ENCODE assay signal across 12 cellular contexts in genomic region chr6:35710241-35710847, GRCh38. TPM values are rescaled to one million over a fixed set of nuclear protein-coding genes. Genes with fewer than 3 reads are reported as not detected.
A peak's percentile ranks its signal among the peaks of the same experiment; 100 is the strongest.
DNase-seq lines count a peak whose midpoint lies in the region; ATAC-seq, FAIRE-seq and TF ChIP-seq lines count a peak whose summit lies in the region.
"Had no signal": no experiment of that assay in that cellular context is flagged by ENCODE, and none has a peak within 500 bp of the region (broad histone marks: within the 10 kb centered on the region; RNA-seq: fewer than 3 reads in every experiment).

No MANE protein-coding gene starts in this region.

- H4K20me1 ChIP-seq in H1 (replicated peaks in 1 of 2; ENCODE audit: control insufficient read depth in 1 of 2, insufficient read depth in 2 of 2, low read length in 2 of 2): no peaks in the 10 kb centered on the region

- H2AK5ac ChIP-seq in H1 (ENCODE audit: low read depth, low read length): no peak overlapping the region

- H4K5ac ChIP-seq in H1 (ENCODE audit: insufficient read length, low read depth, low read length): no peak overlapping the region

- WGBS in H1 (ENCODE audit: extremely low coverage in 1 of 2, insufficient coverage in 1 of 2, insufficient read length in 1 of 2, insufficient replicate concordance in 2 of 2, low coverage in 1 of 2, low lambda C conversion rate in 2 of 2, missing lambda C conversion rate in 1 of 2), 2 experiments: 65% methylated on average over 4 of the region's 4 CpGs; no CpG with 5 or more reads in 1 of the 2 experiments
- WGBS in pancreas, 2 donors: 69 to 73% methylated on average over 4 of the region's 4 CpGs

- no peaks in the 10 kb centered on the region for H3K4me1 ChIP-seq in H1 (replicated peaks in 1 of 4; ENCODE audit: control insufficient read depth in 3 of 4, insufficient read depth in 4 of 4, low read length in 3 of 4)
- H3K4me1 ChIP-seq in pancreas: peaks cover 0 to 5% (median 0%) of the 10 kb centered on the region in 3 donors

- no peak overlapping the region for H3K4me3 ChIP-seq in H1 (ENCODE audit: extremely low read depth in 1 of 4, insufficient read depth in 2 of 4, low read depth in 3 of 4, low read length in 4 of 4)
- H3K4me3 ChIP-seq in pancreas: no peak overlapping the region

- H2BK20ac ChIP-seq in H1 (ENCODE audit: low read length): no peak overlapping the region

- H3K27ac ChIP-seq in H1 (ENCODE audit: low read depth, low read length): no peak overlapping the region
- H3K27ac ChIP-seq in pancreas: no peak overlapping the region

- no peak overlapping the region for H3K18ac ChIP-seq in H1 (ENCODE audit: extremely low read depth, low read length)

- no peak for TF ChIP-seq POLR2A in H1 (IDR thresholded peaks at IDR 0.05; ENCODE audit: control extremely low read depth in 1 of 2, low read depth in 2 of 2, low read length in 2 of 2)

- CTCF ChIA-PET in H1 (lab: Charles Lee; ENCODE audit: partially characterized antibody): interaction anchor here (0.9 to 1.4 kb wide), 2 partner anchors 26 to 141 kb away, joined by 3 to 9 read pairs; no protein-coding TSS in a partner anchor

- TF ChIP-seq CTCF in H1 (IDR thresholded peaks at IDR 0.05; ENCODE audit: control extremely low read depth in 1 of 3, insufficient read depth in 1 of 3, low read depth in 1 of 3, low read length in 3 of 3) (no peak), pancreas (IDR thresholded peaks at IDR 0.05) (no peak)

- H3K9me3 ChIP-seq in H1 (ENCODE audit: insufficient read depth in 2 of 2, low read depth in 1 of 2, low read length in 1 of 2): no peaks in the 10 kb centered on the region
- no peaks in the 10 kb centered on the region for H3K9me3 ChIP-seq in pancreas

- H3K56ac ChIP-seq in H1 (replicated peaks; ENCODE audit: insufficient read length, low read depth, low read length): no peak overlapping the region

- H3K79me1 ChIP-seq in H1 (ENCODE audit: low read depth, low read length): no peaks in the 10 kb centered on the region

- H3K36me3 ChIP-seq in H1 (ENCODE audit: control insufficient read depth in 2 of 4, insufficient read depth in 4 of 4, low read length in 3 of 4) (no peaks in the 10 kb centered on the region), pancreas (no peaks in the 10 kb centered on the region)

- H3K23me2 ChIP-seq in H1 (ENCODE audit: low read depth, low read length): no peaks in the 10 kb centered on the region

- H3K27me3 ChIP-seq in H1 (replicated peaks in 1 of 4; ENCODE audit: control insufficient read depth in 3 of 4, extremely low read depth in 1 of 4, insufficient read depth in 3 of 4, low read length in 3 of 4) (no peaks in the 10 kb centered on the region), pancreas (no peaks in the 10 kb centered on the region)

- no peak for TF ChIP-seq RAD21 in H1 (IDR thresholded peaks at IDR 0.05 in 1 of 2, conservative IDR thresholded peaks at IDR 0.05 in 1 of 2; ENCODE audit: low read depth in 2 of 2, low read length in 2 of 2)

- H4K8ac ChIP-seq in H1 (ENCODE audit: extremely low read depth, insufficient read depth, low read length): no peak overlapping the region

- no peak overlapping the region for H2BK120ac ChIP-seq in H1 (replicated peaks; ENCODE audit: low read depth, low read length)

- DNase-seq in activated CD4-positive, CD25-positive, alpha-beta regulatory T cell treated with anti-CD3 and anti-CD28 coated beads, Interleukin-2, amount 50 U/mL, for 72 hours: no peak
- peak; percentile 43 to 50 for DNase-seq in activated CD4-positive, alpha-beta T cell treated with anti-CD3 and anti-CD28 coated beads, Interleukin-2, amount 50 U/mL, for 48 hours
- peak in 1 of 2 experiments; percentile 16 for DNase-seq in H1 (ENCODE audit: low read depth in 1 of 2, low spot score in 2 of 2)
- no peak for DNase-seq in pancreas
- no peak for DNase-seq in UCSD-AML1 (lab: John Stamatoyannopoulos, UW; ENCODE audit: unreplicated experiment)
- no peak for DNase-seq in NCI-H1105 treated with DMSO at 0.1 percent for 48 hours (lab: John Stamatoyannopoulos, UW)
- DNase-seq: NCI-H1436 treated with DMSO at 0.1 percent for 48 hours, nephron progenitor cell, SW 1271 had no signal

- POLR2A ChIA-PET in H1 (lab: Charles Lee; ENCODE audit: partially characterized antibody): no interaction called here

- H4K91ac ChIP-seq in H1 (replicated peaks; ENCODE audit: insufficient read length, low read length): no peak overlapping the region

- no peak overlapping the region for H2AFZ ChIP-seq in H1 (ENCODE audit: low read length)

- FAIRE-seq in H1 (lab: Jason Lieb, UNC) (no peak), pancreas (lab: Jason Lieb, UNC) (no peak)
- FAIRE-seq: GM12892 had no signal

- no peak for TF ChIP-seq EP300 in H1 (IDR thresholded peaks at IDR 0.05; ENCODE audit: borderline replicate concordance in 1 of 2, low read depth in 2 of 2, low read length in 2 of 2)

- H2BK5ac ChIP-seq in H1 (ENCODE audit: low read depth, low read length): no peak overlapping the region

- no peak overlapping the region for H3K4me2 ChIP-seq in H1 (ENCODE audit: insufficient read depth in 1 of 2, low read depth in 2 of 2, low read length in 2 of 2)

- H2BK12ac ChIP-seq in H1 (ENCODE audit: low read depth, low read length): 0 out of 2 replicates have a peak overlapping the region, but pooled peaks have one; percentile 33

- H3K4ac ChIP-seq in H1 (replicated peaks; ENCODE audit: insufficient read length, low read depth, low read length): no peak overlapping the region

- ATAC-seq in activated CD4-positive, CD25-positive, alpha-beta regulatory T cell treated with anti-CD3 and anti-CD28 coated beads, Interleukin-2, amount 50 U/mL, for 24 hours: peak; percentile 96 to 97
- ATAC-seq in pancreas (peak; percentile 37 to 59 (median 48)), GM21825 (IDR thresholded peaks at IDR 0.05; ENCODE audit: unreplicated experiment) (no peak)

- H3K79me2 ChIP-seq in H1 (ENCODE audit: control insufficient read depth in 1 of 2, insufficient read depth in 2 of 2, low read length in 2 of 2): no peaks in the 10 kb centered on the region

- H3K23ac ChIP-seq in H1 (ENCODE audit: insufficient read length): no peak overlapping the region

- intact Hi-C loops in pancreas (cut with DNase I): no loop called here

- H3K9ac ChIP-seq in H1 (replicated peaks in 1 of 4; ENCODE audit: extremely low read depth in 1 of 4, low read depth in 3 of 4, low read length in 3 of 4): no peak overlapping the region

- no peak overlapping the region for H3K14ac ChIP-seq in H1 (ENCODE audit: insufficient read length)

- no peak overlapping the region for H2BK15ac ChIP-seq in H1 (ENCODE audit: low read length)

TF ChIP-seq in H1, 55 proteins besides CTCF, POLR2A, EP300 and RAD21:
- TF ChIP-seq ZNF274 (IDR thresholded peaks at IDR 0.05; ENCODE audit: borderline replicate concordance, extremely low read depth, low read length): no peak
- no peak for TF ChIP-seq POU5F1 (IDR thresholded peaks at IDR 0.05; ENCODE audit: low read depth, low read length)
- TF ChIP-seq CEBPB (IDR thresholded peaks at IDR 0.05; ENCODE audit: low read depth, low read length): 0 out of 2 replicates have a peak, but pooled peaks have one; percentile 2

RNA-seq across cellular contexts. Expression of gene FKBP5, which starts 21.6 kb away (rescaled TPM):
- 40.4 and 41.0 TPM in 2 replicates for total RNA-seq in H1 (2021; fragmentation: NEBNext Ultra II Directional; extraction: Animal tissue kit (Norgen Biotek cat#: 25700))
- polyA plus RNA-seq in H1 (2011; rRNA removed): 9.3 and 14.3 TPM in 2 replicates
- 16.1 TPM for polyA plus RNA-seq in H1 (2011; cell fraction: cytosol; rRNA removed)
- 6.4 TPM for polyA plus RNA-seq in H1 (2011; cell fraction: nucleus; rRNA removed)
- 31.8 to 41.6 TPM (median 34.6 TPM) in 4 replicates for polyA plus RNA-seq in H1 (2012, experiment 1 of 2)
- 4.5 TPM for polyA plus RNA-seq in H1 (2012, experiment 2 of 2)
- 30.0 TPM for polyA plus RNA-seq in H1 (2013, experiment 1 of 2)
- 31.7 TPM for polyA plus RNA-seq in H1 (2013, experiment 2 of 2)
- 14.7 and 18.2 TPM in 2 replicates for polyA minus RNA-seq in H1 (2011; rRNA and poly(A)+ RNA removed)
- 10.3 TPM for polyA minus RNA-seq in H1 (2011; cell fraction: cytosol; rRNA and poly(A)+ RNA removed)
- 10.6 TPM for polyA minus RNA-seq in H1 (2011; cell fraction: nucleus; rRNA and poly(A)+ RNA removed)
- 10 to 100 TPM; 13.0 to 78.4 (median 61.3) TPM for total RNA-seq in pancreas
- 10 to 100 TPM; 31.8 to 44.1 TPM for polyA plus RNA-seq in pancreas

RNA-seq across cellular contexts. Expression of gene ARMC12, which starts 26.5 kb away (rescaled TPM):
- 0.78 and 0.86 TPM in 2 replicates for total RNA-seq in H1 (2021; fragmentation: NEBNext Ultra II Directional; extraction: Animal tissue kit (Norgen Biotek cat#: 25700))
- polyA plus RNA-seq in H1 (2011; rRNA removed) (3.7 and 3.9 TPM in 2 replicates), pancreas (1 to 10 TPM; 2.2 to 2.6 TPM)
- polyA plus RNA-seq in H1 (2011; cell fraction: cytosol; rRNA removed): 3.5 TPM
- polyA plus RNA-seq in H1 (2011; cell fraction: nucleus; rRNA removed): 14.4 TPM
- 1.2 to 2.6 TPM (median 1.4 TPM) in 4 replicates for polyA plus RNA-seq in H1 (2012, experiment 1 of 2)
- 0.91 TPM for polyA plus RNA-seq in H1 (2012, experiment 2 of 2)
- polyA plus RNA-seq in H1 (2013, experiment 1 of 2): 1.4 TPM
- polyA plus RNA-seq in H1 (2013, experiment 2 of 2): 0.94 TPM
- polyA minus RNA-seq in H1 (2011; rRNA and poly(A)+ RNA removed): 0.63 and 0.66 TPM in 2 replicates
- not detected for polyA minus RNA-seq in H1 (2011; cell fraction: cytosol; rRNA and poly(A)+ RNA removed)
- polyA minus RNA-seq in H1 (2011; cell fraction: nucleus; rRNA and poly(A)+ RNA removed): 0.80 TPM
- under 1 TPM; 0.12 to 0.75 (median 0.44) TPM for total RNA-seq in pancreas

Comparison
In these comparisons a context has a peak if more than half of its experiments do, and no peak if none do; other contexts are left out.
1. DNase-seq: peak in activated CD4-positive, alpha-beta T cell treated with anti-CD3 and anti-CD28 coated beads, Interleukin-2, amount 50 U/mL, for 48 hours (2 of 2); none in activated CD4-positive, CD25-positive, alpha-beta regulatory T cell treated with anti-CD3 and anti-CD28 coated beads, Interleukin-2, amount 50 U/mL, for 72 hours (single experiment), pancreas (0 of 6), UCSD-AML1 (single experiment) and NCI-H1105 treated with DMSO at 0.1 percent for 48 hours (single experiment).